8 cellular contexts compared by ENCODE assay signal in genomic region chr9:111661802-111662491, GRCh38. TPM values are rescaled to one million over a fixed set of nuclear protein-coding genes. Genes with fewer than 3 reads are reported as not detected.
A peak's percentile ranks its signal among the peaks of the same experiment; 100 is the strongest.
DNase-seq lines count a peak whose midpoint lies in the region; ATAC-seq, FAIRE-seq and TF ChIP-seq lines count a peak whose summit lies in the region.

No MANE protein-coding gene starts in this region.

- intact Hi-C loops in activated naive CD4-positive, alpha-beta T cell treated with anti-CD3 and anti-CD28 coated beads for 36 hours (cut with micrococcal nuclease): loop anchor here (1.0 to 10.0 kb wide), 5 partner anchors 31 to 1560 kb away; partner anchors contain the start of genes DNAJC25, ECPAS, FKBP15 and HSDL2

- H3K27ac Mint-ChIP-seq in activated naive CD4-positive, alpha-beta T cell treated with anti-CD3 and anti-CD28 coated beads for 36 hours: peak overlapping the region; percentile 95

- H3K36me3 ChIP-seq in OCI-LY3 (replicated peaks; ENCODE audit: low read depth, low read length): peaks cover 28% of the 10 kb centered on the region
- peaks cover 7 to 33% of the 10 kb centered on the region in 2 donors for H3K36me3 ChIP-seq in neuronal stem cell (replicated peaks in 1 of 2; ENCODE audit: control insufficient read depth in 2 of 2, insufficient read depth in 2 of 2, low read length in 2 of 2)

- peaks cover 25% of the 10 kb centered on the region for H4K20me1 ChIP-seq in OCI-LY3 (ENCODE audit: insufficient read depth, low read length)

- H3K4me1 ChIP-seq in OCI-LY3 (ENCODE audit: low read length) (peaks cover 11% of the 10 kb centered on the region; the same call in 1 of the 2 replicates), neuronal stem cell (ENCODE audit: control insufficient read depth in 2 of 2, insufficient read depth in 1 of 2, low read depth in 1 of 2, low read length in 2 of 2) (peaks cover 7 to 14% of the 10 kb centered on the region in 2 donors)

- peaks cover 37% of the 10 kb centered on the region for H3K79me2 ChIP-seq in OCI-LY3 (ENCODE audit: low read length)

- DNase-seq in AG10803 (ENCODE audit: low read depth) (peak; percentile 35), frontal cortex (ENCODE audit: low spot score in 2 of 2) (peak; percentile 47 to 57), neuronal stem cell (ENCODE audit: low spot score) (peak; percentile 65), ureter (ENCODE audit: low spot score) (peak; percentile 50)
- peak; percentile 42 for DNase-seq in activated naive CD4-positive, alpha-beta T cell treated with anti-CD3 and anti-CD28 coated beads for 36 hours

- no peak overlapping the region for H3K4ac ChIP-seq in neuronal stem cell (ENCODE audit: low read length)

- ATAC-seq in GM18870 (IDR thresholded peaks at IDR 0.05; ENCODE audit: unreplicated experiment) (peak; percentile 32), HG03097 (IDR thresholded peaks at IDR 0.05; ENCODE audit: low FRiP score, unreplicated experiment) (peak; percentile 26)

- WGBS in neuronal stem cell (ENCODE audit: extremely low coverage in 2 of 2, insufficient read length in 2 of 2, insufficient replicate concordance in 1 of 2), 2 donors: no CpG with 5 or more reads among the region's 57 CpGs

- H3K27me3 ChIP-seq in OCI-LY3 (ENCODE audit: low read depth, low read length): no peaks in the 10 kb centered on the region
- H3K27me3 ChIP-seq in neuronal stem cell (ENCODE audit: control insufficient read depth in 3 of 3, insufficient read depth in 3 of 3, low read depth in 1 of 3, low read length in 3 of 3): peaks cover 0 to 1% (median 0%) of the 10 kb centered on the region in 3 experiments

- H3K9ac ChIP-seq in OCI-LY3 (ENCODE audit: low read length) (peak overlapping the region; percentile 85), neuronal stem cell (ENCODE audit: low read depth, low read length, poor library complexity) (peak overlapping the region; percentile 91)

- H2AFZ ChIP-seq in OCI-LY3 (ENCODE audit: low read depth, low read length): peak overlapping the region; percentile 20
- peak overlapping the region; percentile 99 for H2AFZ ChIP-seq in neuronal stem cell (ENCODE audit: low read length)

- peak overlapping the region; percentile 76 for H3K14ac ChIP-seq in neuronal stem cell (ENCODE audit: low read length)

- peaks cover 23% of the 10 kb centered on the region for H3K36me3 Mint-ChIP-seq in activated naive CD4-positive, alpha-beta T cell treated with anti-CD3 and anti-CD28 coated beads for 36 hours (ENCODE audit: low read depth)

- peak overlapping the region; percentile 97 for H3K18ac ChIP-seq in neuronal stem cell (ENCODE audit: low read length)

- H2AK5ac ChIP-seq in neuronal stem cell (ENCODE audit: low read depth, low read length): no peak overlapping the region

- H3K4me2 ChIP-seq in OCI-LY3 (ENCODE audit: low read length) (peak overlapping the region; percentile 86), neuronal stem cell (ENCODE audit: insufficient read depth, low read length, poor library complexity, severe bottlenecking) (peak overlapping the region; percentile 70)

- peaks cover 33% of the 10 kb centered on the region for H3K4me1 Mint-ChIP-seq in activated naive CD4-positive, alpha-beta T cell treated with anti-CD3 and anti-CD28 coated beads for 36 hours (ENCODE audit: low read depth)

- H2BK15ac ChIP-seq in neuronal stem cell (ENCODE audit: low read length): peak overlapping the region; percentile 11

- H4K8ac ChIP-seq in neuronal stem cell (ENCODE audit: low read depth, low read length): no peak overlapping the region

- CTCF ChIA-PET in activated naive CD4-positive, alpha-beta T cell treated with anti-CD3 and anti-CD28 coated beads for 36 hours (lab: Charles Lee): interaction anchor here (0.6 to 1.6 kb wide), 2 partner anchors 64 to 153 kb away, joined by 3 to 7 read pairs; no protein-coding TSS in a partner anchor

- H3K9me3 Mint-ChIP-seq in activated naive CD4-positive, alpha-beta T cell treated with anti-CD3 and anti-CD28 coated beads for 36 hours: no peaks in the 10 kb centered on the region

- no peak for FAIRE-seq in frontal cortex (lab: Jason Lieb, UNC)

- peak overlapping the region; percentile 44 for H3K27ac ChIP-seq in OCI-LY3 (ENCODE audit: low read length)
- peak overlapping the region; percentile 84 for H3K27ac ChIP-seq in neuronal stem cell (replicated peaks; ENCODE audit: low read length)

- no peak overlapping the region for H2BK120ac ChIP-seq in neuronal stem cell (ENCODE audit: low read depth, low read length)

- H3K4me3 Mint-ChIP-seq in activated naive CD4-positive, alpha-beta T cell treated with anti-CD3 and anti-CD28 coated beads for 36 hours: peak overlapping the region; percentile 97

- TF ChIP-seq CTCF in AG10803 (conservative IDR thresholded peaks at IDR 0.05; ENCODE audit: low read length) (no peak), OCI-LY3 (IDR thresholded peaks at IDR 0.05; ENCODE audit: low read depth, low read length) (no peak)

- H3K4me3 ChIP-seq in AG10803 (ENCODE audit: low read length): peak overlapping the region; percentile 80
- H3K4me3 ChIP-seq in OCI-LY3 (ENCODE audit: low read length): peak overlapping the region; percentile 85
- H3K4me3 ChIP-seq in neuronal stem cell (ENCODE audit: low read length in 2 of 2): peak overlapping the region; percentile 76 to 95

- no peak overlapping the region for H4K91ac ChIP-seq in neuronal stem cell (ENCODE audit: low read depth, low read length, poor library complexity)

- peaks cover 6% of the 10 kb centered on the region for H3K79me1 ChIP-seq in neuronal stem cell (ENCODE audit: low read depth, low read length)

- no peaks in the 10 kb centered on the region for H3K9me3 ChIP-seq in OCI-LY3 (ENCODE audit: insufficient read depth, low read length)
- H3K9me3 ChIP-seq in neuronal stem cell (replicated peaks in 1 of 2; ENCODE audit: control insufficient read depth in 2 of 2, insufficient read depth in 1 of 2, low read depth in 1 of 2, low read length in 2 of 2): peaks cover 0 to 2% of the 10 kb centered on the region in 2 donors

- peaks cover 2% of the 10 kb centered on the region for H3K27me3 Mint-ChIP-seq in activated naive CD4-positive, alpha-beta T cell treated with anti-CD3 and anti-CD28 coated beads for 36 hours (ENCODE audit: low read depth)

- H2BK5ac ChIP-seq in neuronal stem cell (ENCODE audit: low read length): peak overlapping the region; percentile 95

- peak overlapping the region; percentile 32 for H3K23ac ChIP-seq in neuronal stem cell (ENCODE audit: low read depth, low read length, poor library complexity)

- H2BK12ac ChIP-seq in neuronal stem cell (ENCODE audit: low read length): no peak overlapping the region

RNA-seq across cellular contexts. Expression of gene GNG10, which starts 0.5 kb away (rescaled TPM):
- total RNA-seq in activated naive CD4-positive, alpha-beta T cell treated with anti-CD3 and anti-CD28 coated beads for 36 hours: 10 to 100 TPM; 20.6 to 21.1 TPM
- total RNA-seq in frontal cortex: 37.9 TPM
- polyA plus RNA-seq in neuronal stem cell (2013, experiment 1 of 2): 41.2 TPM
- 39.7 TPM for polyA plus RNA-seq in neuronal stem cell (2013, experiment 2 of 2)
- total RNA-seq in ureter: 50.7 TPM

RNA-seq across cellular contexts. Expression of gene DNAJC25, which starts 30.8 kb away (rescaled TPM):
- total RNA-seq in activated naive CD4-positive, alpha-beta T cell treated with anti-CD3 and anti-CD28 coated beads for 36 hours: 1 to 10 TPM; 3.4 to 3.9 TPM
- 4.5 TPM for total RNA-seq in frontal cortex
- 7.4 TPM for polyA plus RNA-seq in neuronal stem cell (2013, experiment 1 of 2)
- polyA plus RNA-seq in neuronal stem cell (2013, experiment 2 of 2): 7.7 TPM
- total RNA-seq in ureter: 9.8 TPM

Comparison
In these comparisons a context has a peak if more than half of its experiments do, and no peak if none do; other contexts are left out.
1. Peak in every context shown above with its lines: DNase-seq, ATAC-seq, H3K4me3 ChIP-seq and H3K27ac ChIP-seq.